ENCODE assay signal across 1 cellular context in the genomic region with DNA sequence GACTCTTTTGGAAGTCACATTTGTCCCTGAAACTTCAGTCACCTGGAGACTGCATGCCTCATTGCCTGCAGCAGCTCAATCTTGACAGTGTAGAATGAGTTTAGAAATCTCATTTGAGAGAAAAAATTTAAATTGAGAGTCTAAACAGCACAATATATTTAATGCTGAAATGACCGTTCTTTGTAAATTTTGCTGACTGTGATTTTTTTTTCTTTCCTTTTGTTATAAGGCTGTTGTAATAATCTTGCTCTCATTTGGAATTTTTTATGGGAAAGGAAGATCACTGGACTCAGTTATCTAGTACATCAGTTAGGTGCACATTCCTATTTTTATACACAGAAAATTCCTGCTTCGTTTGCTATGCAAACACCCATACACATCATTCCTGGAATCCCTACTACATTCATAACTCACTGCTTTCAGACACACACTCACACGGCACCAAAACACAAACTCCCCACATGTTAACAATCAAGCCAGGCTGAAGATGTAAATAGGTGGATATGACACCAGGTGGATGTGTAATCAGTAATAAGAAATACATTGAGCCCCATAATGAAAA.
TF ChIP-seq lines count a peak whose summit lies in the region.

No MANE protein-coding gene starts in this region.

TF ChIP-seq in K562, 482 proteins besides CTCF, POLR2A, EP300 and RAD21 (continued from another document):
- TF ChIP-seq, protein P1, sequence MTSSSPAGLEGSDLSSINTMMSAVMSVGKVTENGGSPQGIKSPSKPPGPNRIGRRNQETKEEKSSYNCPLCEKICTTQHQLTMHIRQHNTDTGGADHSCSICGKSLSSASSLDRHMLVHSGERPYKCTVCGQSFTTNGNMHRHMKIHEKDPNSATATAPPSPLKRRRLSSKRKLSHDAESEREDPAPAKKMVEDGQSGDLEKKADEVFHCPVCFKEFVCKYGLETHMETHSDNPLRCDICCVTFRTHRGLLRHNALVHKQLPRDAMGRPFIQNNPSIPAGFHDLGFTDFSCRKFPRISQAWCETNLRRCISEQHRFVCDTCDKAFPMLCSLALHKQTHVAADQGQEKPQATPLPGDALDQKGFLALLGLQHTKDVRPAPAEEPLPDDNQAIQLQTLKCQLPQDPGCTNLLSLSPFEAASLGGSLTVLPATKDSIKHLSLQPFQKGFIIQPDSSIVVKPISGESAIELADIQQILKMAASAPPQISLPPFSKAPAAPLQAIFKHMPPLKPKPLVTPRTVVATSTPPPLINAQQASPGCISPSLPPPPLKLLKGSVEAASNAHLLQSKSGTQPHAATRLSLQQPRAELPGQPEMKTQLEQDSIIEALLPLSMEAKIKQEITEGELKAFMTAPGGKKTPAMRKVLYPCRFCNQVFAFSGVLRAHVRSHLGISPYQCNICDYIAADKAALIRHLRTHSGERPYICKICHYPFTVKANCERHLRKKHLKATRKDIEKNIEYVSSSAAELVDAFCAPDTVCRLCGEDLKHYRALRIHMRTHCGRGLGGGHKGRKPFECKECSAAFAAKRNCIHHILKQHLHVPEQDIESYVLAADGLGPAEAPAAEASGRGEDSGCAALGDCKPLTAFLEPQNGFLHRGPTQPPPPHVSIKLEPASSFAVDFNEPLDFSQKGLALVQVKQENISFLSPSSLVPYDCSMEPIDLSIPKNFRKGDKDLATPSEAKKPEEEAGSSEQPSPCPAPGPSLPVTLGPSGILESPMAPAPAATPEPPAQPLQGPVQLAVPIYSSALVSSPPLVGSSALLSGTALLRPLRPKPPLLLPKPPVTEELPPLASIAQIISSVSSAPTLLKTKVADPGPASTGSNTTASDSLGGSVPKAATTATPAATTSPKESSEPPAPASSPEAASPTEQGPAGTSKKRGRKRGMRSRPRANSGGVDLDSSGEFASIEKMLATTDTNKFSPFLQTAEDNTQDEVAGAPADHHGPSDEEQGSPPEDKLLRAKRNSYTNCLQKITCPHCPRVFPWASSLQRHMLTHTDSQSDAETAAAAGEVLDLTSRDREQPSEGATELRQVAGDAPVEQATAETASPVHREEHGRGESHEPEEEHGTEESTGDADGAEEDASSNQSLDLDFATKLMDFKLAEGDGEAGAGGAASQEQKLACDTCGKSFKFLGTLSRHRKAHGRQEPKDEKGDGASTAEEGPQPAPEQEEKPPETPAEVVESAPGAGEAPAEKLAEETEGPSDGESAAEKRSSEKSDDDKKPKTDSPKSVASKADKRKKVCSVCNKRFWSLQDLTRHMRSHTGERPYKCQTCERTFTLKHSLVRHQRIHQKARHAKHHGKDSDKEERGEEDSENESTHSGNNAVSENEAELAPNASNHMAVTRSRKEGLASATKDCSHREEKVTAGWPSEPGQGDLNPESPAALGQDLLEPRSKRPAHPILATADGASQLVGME (CRISPR knock-in tag; IDR thresholded peaks at IDR 0.05) = no peak
- TF ChIP-seq NCOA2 (IDR thresholded peaks at IDR 0.05; ENCODE audit: partially characterized antibody in 2 of 2) (no peak), ZNF830 (CRISPR knock-in tag; IDR thresholded peaks at IDR 0.05) (no peak), ZNF707 (CRISPR knock-in tag; conservative IDR thresholded peaks at IDR 0.05) (no peak), CHAMP1 (IDR thresholded peaks at IDR 0.05) (no peak), RFX1 (IDR thresholded peaks at IDR 0.05) (no peak), C11orf30 (IDR thresholded peaks at IDR 0.05; ENCODE audit: low read depth) (peak; percentile 78), MAFK (IDR thresholded peaks at IDR 0.05; ENCODE audit: low read length) (peak; percentile 88)
- TF ChIP-seq, protein P2, sequence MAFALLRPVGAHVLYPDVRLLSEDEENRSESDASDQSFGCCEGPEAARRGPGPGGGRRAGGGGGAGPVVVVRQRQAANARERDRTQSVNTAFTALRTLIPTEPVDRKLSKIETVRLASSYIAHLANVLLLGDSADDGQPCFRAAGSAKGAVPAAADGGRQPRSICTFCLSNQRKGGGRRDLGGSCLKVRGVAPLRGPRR (CRISPR knock-in tag; IDR thresholded peaks at IDR 0.05) = no peak
